ENCODE assay signal across 16 cellular contexts in genomic region chr11:65609236-65609635, GRCh38. TPM values are rescaled to one million over a fixed set of nuclear protein-coding genes. Genes with fewer than 3 reads are reported as not detected.
DNase-seq lines count a peak whose midpoint lies in the region; ATAC-seq, FAIRE-seq and TF ChIP-seq lines count a peak whose summit lies in the region.
"Had no signal": no experiment of that assay in that cellular context is flagged by ENCODE, and none has a peak within 500 bp of the region (broad histone marks: within the 10 kb centered on the region; RNA-seq: fewer than 3 reads in every experiment).

No MANE protein-coding gene starts in this region.

- H3K4me3 ChIP-seq in BLaER1 = no peak overlapping the region
- H3K4me3 ChIP-seq: GM23338 had no signal

- H3K27me3 Mint-ChIP-seq in effector memory CD8-positive, alpha-beta T cell = no peaks in the 10 kb centered on the region
- no peaks in the 10 kb centered on the region for H3K27me3 Mint-ChIP-seq in neural crest cell (ENCODE audit: low read depth)
- H3K27me3 Mint-ChIP-seq in WTC11 (ENCODE audit: low read depth) = no peaks in the 10 kb centered on the region; the same call in 1 of the 2 replicates

- no peak for DNase-seq in effector memory CD8-positive, alpha-beta T cell
- DNase-seq in neural crest cell (ENCODE audit: low read depth, low spot score) = no peak
- no peak for DNase-seq in WTC11 (ENCODE audit: low spot score)
- no peak for DNase-seq in SK-N-DZ (ENCODE audit: low spot score)
- no peak for DNase-seq in urothelium cell line (ENCODE audit: low spot score)
- DNase-seq: GDM1, mesendoderm, NCI-H1694 treated with DMSO at 0.1 percent for 48 hours, NCI-H526 treated with DMSO at 0.1 percent for 48 hours, psoas muscle, T-helper 9 cell had no signal

- no peak overlapping the region for H3K27ac ChIP-seq in BLaER1
- H3K27ac ChIP-seq: psoas muscle had no signal

- FAIRE-seq in urothelium cell line (lab: Jason Lieb, UNC) = no peak

- TF ChIP-seq CTCF in neural crest cell (conservative IDR thresholded peaks at IDR 0.05) = no peak
- no peak for TF ChIP-seq CTCF in WTC11 (IDR thresholded peaks at IDR 0.05)

- no peak for ATAC-seq in effector memory CD8-positive, alpha-beta T cell (replicated peaks)
- no peak for ATAC-seq in WTC11
- no peak for ATAC-seq in HG02759 (IDR thresholded peaks at IDR 0.05; ENCODE audit: unreplicated experiment)
- ATAC-seq: GM23338, psoas muscle had no signal

- peak overlapping the region; percentile 21; the same call in 1 of the 2 replicates for H3K9ac ChIP-seq in BLaER1

- H3K4me2 ChIP-seq in BLaER1 = no peak overlapping the region
- H3K4me2 ChIP-seq: GM23338 had no signal

- H3K36me3 ChIP-seq in BLaER1 = peaks cover 71% of the 10 kb centered on the region

- H3K9me3 ChIP-seq in BLaER1 = no peaks in the 10 kb centered on the region
- H3K9me3 ChIP-seq: psoas muscle had no signal

- peaks cover 41% of the 10 kb centered on the region for H3K4me1 ChIP-seq in BLaER1

- peaks cover 35% of the 10 kb centered on the region in 2 donors for H3K4me1 Mint-ChIP-seq in effector memory CD8-positive, alpha-beta T cell (ENCODE audit: low read depth in 2 of 2)
- peaks cover 48% of the 10 kb centered on the region for H3K4me1 Mint-ChIP-seq in neural crest cell
- H3K4me1 Mint-ChIP-seq in WTC11 = peaks cover 29% of the 10 kb centered on the region

- POLR2A ChIA-PET in WTC11 (lab: Charles Lee) = no interaction called here

- no peak overlapping the region for H3K4me3 Mint-ChIP-seq in effector memory CD8-positive, alpha-beta T cell
- H3K4me3 Mint-ChIP-seq in neural crest cell (peak overlapping the region; percentile 70), WTC11 (no peak overlapping the region)
- H3K4me3 Mint-ChIP-seq: GM23338 had no signal

- H3K9me3 Mint-ChIP-seq in effector memory CD8-positive, alpha-beta T cell = no peaks in the 10 kb centered on the region
- H3K9me3 Mint-ChIP-seq in neural crest cell = no peaks in the 10 kb centered on the region
- H3K9me3 Mint-ChIP-seq in WTC11 = no peaks in the 10 kb centered on the region
- H3K9me3 Mint-ChIP-seq: GM23338 had no signal

- H3K27me3 ChIP-seq in BLaER1 = no peaks in the 10 kb centered on the region

- peaks cover 86% of the 10 kb centered on the region for H4K20me1 ChIP-seq in BLaER1

- H3K36me3 Mint-ChIP-seq in effector memory CD8-positive, alpha-beta T cell (ENCODE audit: insufficient read depth) = peaks cover 50% of the 10 kb centered on the region
- H3K36me3 Mint-ChIP-seq in neural crest cell (ENCODE audit: low read depth) (no peaks in the 10 kb centered on the region), WTC11 (peaks cover 6% of the 10 kb centered on the region)

- H3K27ac Mint-ChIP-seq in effector memory CD8-positive, alpha-beta T cell = peak overlapping the region; percentile 87 to 97
- H3K27ac Mint-ChIP-seq in neural crest cell (ENCODE audit: unreplicated experiment) (no peak overlapping the region), WTC11 (no peak overlapping the region)
- H3K27ac Mint-ChIP-seq: GM23338 had no signal

- CTCF ChIA-PET in WTC11 (lab: Charles Lee) = interaction anchor here (1.1 to 16.2 kb wide), 2 partner anchors 18 to 68 kb away, joined by 3 to 311 read pairs; partner anchors contain the start of gene KCNK7

TF ChIP-seq in PFSK-1, 5 proteins besides CTCF, POLR2A, EP300 and RAD21:
- 0 out of 2 replicates have a peak, but pooled peaks have one; percentile 17 for TF ChIP-seq POLR2AphosphoS5 (IDR thresholded peaks at IDR 0.05; ENCODE audit: low read depth, low read length)
- TF ChIP-seq FOXP2 (optimal IDR thresholded peaks at IDR 0.05; ENCODE audit: borderline replicate concordance, extremely low read depth, extremely low read length, insufficient read depth) = no peak

TF ChIP-seq in WTC11, 78 proteins besides CTCF, POLR2A, EP300 and RAD21 (continues in another document):
- TF ChIP-seq ZNF281 (CRISPR knock-in tag; IDR thresholded peaks at IDR 0.05) (no peak), CDX4 (CRISPR knock-in tag; IDR thresholded peaks at IDR 0.05; ENCODE audit: borderline replicate concordance) (no peak), ELF4 (CRISPR knock-in tag; IDR thresholded peaks at IDR 0.05; ENCODE audit: low read depth) (no peak), ZNF219 (CRISPR knock-in tag; IDR thresholded peaks at IDR 0.05; ENCODE audit: borderline replicate concordance) (no peak), NFE2L1 (CRISPR knock-in tag; IDR thresholded peaks at IDR 0.05) (no peak), TP53 (CRISPR knock-in tag; IDR thresholded peaks at IDR 0.05) (no peak), ERG (CRISPR knock-in tag; IDR thresholded peaks at IDR 0.05) (no peak), SP1 (CRISPR knock-in tag; conservative IDR thresholded peaks at IDR 0.05) (no peak), JUN (CRISPR knock-in tag; IDR thresholded peaks at IDR 0.05) (no peak), TEAD4 (CRISPR knock-in tag; IDR thresholded peaks at IDR 0.05) (no peak)

RNA-seq across cellular contexts. Expression of gene MAP3K11, which starts 4.8 kb away (rescaled TPM):
- 55.6 TPM for polyA plus RNA-seq in PFSK-1 (2012; ENCODE audit: insufficient read length, low read depth)
- total RNA-seq in neural crest cell (88.3 and 94.0 TPM in 2 replicates), WTC11 (2021) (46.1 to 56.1 TPM (median 52.8 TPM) in 3 replicates)
- polyA plus RNA-seq in SK-N-DZ (2014; cell fraction: cytosol; rRNA removed) = 14.1 and 19.2 TPM in 2 replicates
- polyA plus RNA-seq in SK-N-DZ (2014; cell fraction: nucleus; rRNA removed) = 13.2 and 13.3 TPM in 2 replicates

RNA-seq across cellular contexts. Expression of gene PCNX3, which starts 6.3 kb away (rescaled TPM):
- 67.5 TPM for polyA plus RNA-seq in PFSK-1 (2012; ENCODE audit: insufficient read length, low read depth)
- total RNA-seq in neural crest cell = 58.2 and 58.9 TPM in 2 replicates
- total RNA-seq in WTC11 (2021) = 44.6 to 51.6 TPM (median 45.8 TPM) in 3 replicates
- polyA plus RNA-seq in SK-N-DZ (2014; cell fraction: cytosol; rRNA removed) = 14.6 and 18.7 TPM in 2 replicates
- polyA plus RNA-seq in SK-N-DZ (2014; cell fraction: nucleus; rRNA removed) = 37.3 and 48.4 TPM in 2 replicates

RNA-seq across cellular contexts. Expression of gene KCNK7, which starts 13.6 kb away (rescaled TPM):
- polyA plus RNA-seq in PFSK-1 (2012; ENCODE audit: insufficient read length, low read depth) = 1.0 TPM
- total RNA-seq in neural crest cell (1.0 and 1.1 TPM in 2 replicates), WTC11 (2021) (1.4 to 2.1 TPM (median 2.0 TPM) in 3 replicates)
- 0.19 and 0.38 TPM in 2 replicates for polyA plus RNA-seq in SK-N-DZ (2014; cell fraction: cytosol; rRNA removed)
- 1.6 and 2.0 TPM in 2 replicates for polyA plus RNA-seq in SK-N-DZ (2014; cell fraction: nucleus; rRNA removed)
- total RNA-seq: GM23338, RPMI7951 had no signal

RNA-seq across cellular contexts. Expression of gene SIPA1, which starts 28.7 kb away (rescaled TPM):
- polyA plus RNA-seq in PFSK-1 (2012; ENCODE audit: insufficient read length, low read depth) = 92.0 TPM
- total RNA-seq in neural crest cell (17.5 and 23.6 TPM in 2 replicates), WTC11 (2021) (63.3 to 71.7 TPM (median 65.4 TPM) in 3 replicates)
- polyA plus RNA-seq in SK-N-DZ (2014; cell fraction: cytosol; rRNA removed) = 8.3 and 12.0 TPM in 2 replicates
- 7.1 and 14.1 TPM in 2 replicates for polyA plus RNA-seq in SK-N-DZ (2014; cell fraction: nucleus; rRNA removed)

RNA-seq across cellular contexts. Expression of gene EHBP1L1, which starts 33.4 kb away (rescaled TPM):
- polyA plus RNA-seq in PFSK-1 (2012; ENCODE audit: insufficient read length, low read depth) = 49.1 TPM
- total RNA-seq in neural crest cell = 13.6 and 15.3 TPM in 2 replicates
- 11.8 to 13.7 TPM (median 12.6 TPM) in 3 replicates for total RNA-seq in WTC11 (2021)
- 4.4 and 10.3 TPM in 2 replicates for polyA plus RNA-seq in SK-N-DZ (2014; cell fraction: cytosol; rRNA removed)
- 6.3 and 10.7 TPM in 2 replicates for polyA plus RNA-seq in SK-N-DZ (2014; cell fraction: nucleus; rRNA removed)

Comparison
In these comparisons a context has a peak if more than half of its experiments do, and no peak if none do; other contexts are left out.
1. H3K27ac Mint-ChIP-seq: peak in effector memory CD8-positive, alpha-beta T cell (2 of 2); none in neural crest cell (single experiment) and WTC11 (single experiment).